ENCODE assay signal across 1 cellular context in genomic region chr3:171770689-171771620, GRCh38.
A peak's percentile ranks its signal among the peaks of the same experiment; 100 is the strongest.
TF ChIP-seq lines count a peak whose summit lies in the region.

No MANE protein-coding gene starts in this region.

TF ChIP-seq in K562, 482 proteins besides CTCF, POLR2A, EP300 and RAD21 (continued from another document):
- TF ChIP-seq, protein P1, sequence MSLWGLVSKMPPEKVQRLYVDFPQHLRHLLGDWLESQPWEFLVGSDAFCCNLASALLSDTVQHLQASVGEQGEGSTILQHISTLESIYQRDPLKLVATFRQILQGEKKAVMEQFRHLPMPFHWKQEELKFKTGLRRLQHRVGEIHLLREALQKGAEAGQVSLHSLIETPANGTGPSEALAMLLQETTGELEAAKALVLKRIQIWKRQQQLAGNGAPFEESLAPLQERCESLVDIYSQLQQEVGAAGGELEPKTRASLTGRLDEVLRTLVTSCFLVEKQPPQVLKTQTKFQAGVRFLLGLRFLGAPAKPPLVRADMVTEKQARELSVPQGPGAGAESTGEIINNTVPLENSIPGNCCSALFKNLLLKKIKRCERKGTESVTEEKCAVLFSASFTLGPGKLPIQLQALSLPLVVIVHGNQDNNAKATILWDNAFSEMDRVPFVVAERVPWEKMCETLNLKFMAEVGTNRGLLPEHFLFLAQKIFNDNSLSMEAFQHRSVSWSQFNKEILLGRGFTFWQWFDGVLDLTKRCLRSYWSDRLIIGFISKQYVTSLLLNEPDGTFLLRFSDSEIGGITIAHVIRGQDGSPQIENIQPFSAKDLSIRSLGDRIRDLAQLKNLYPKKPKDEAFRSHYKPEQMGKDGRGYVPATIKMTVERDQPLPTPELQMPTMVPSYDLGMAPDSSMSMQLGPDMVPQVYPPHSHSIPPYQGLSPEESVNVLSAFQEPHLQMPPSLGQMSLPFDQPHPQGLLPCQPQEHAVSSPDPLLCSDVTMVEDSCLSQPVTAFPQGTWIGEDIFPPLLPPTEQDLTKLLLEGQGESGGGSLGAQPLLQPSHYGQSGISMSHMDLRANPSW (CRISPR knock-in tag; IDR thresholded peaks at IDR 0.05), result no peak
- TF ChIP-seq, protein P2, sequence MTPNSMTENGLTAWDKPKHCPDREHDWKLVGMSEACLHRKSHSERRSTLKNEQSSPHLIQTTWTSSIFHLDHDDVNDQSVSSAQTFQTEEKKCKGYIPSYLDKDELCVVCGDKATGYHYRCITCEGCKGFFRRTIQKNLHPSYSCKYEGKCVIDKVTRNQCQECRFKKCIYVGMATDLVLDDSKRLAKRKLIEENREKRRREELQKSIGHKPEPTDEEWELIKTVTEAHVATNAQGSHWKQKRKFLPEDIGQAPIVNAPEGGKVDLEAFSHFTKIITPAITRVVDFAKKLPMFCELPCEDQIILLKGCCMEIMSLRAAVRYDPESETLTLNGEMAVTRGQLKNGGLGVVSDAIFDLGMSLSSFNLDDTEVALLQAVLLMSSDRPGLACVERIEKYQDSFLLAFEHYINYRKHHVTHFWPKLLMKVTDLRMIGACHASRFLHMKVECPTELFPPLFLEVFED (CRISPR knock-in tag; conservative IDR thresholded peaks at IDR 0.05), result no peak
- TF ChIP-seq ZFX (CRISPR knock-in tag; IDR thresholded peaks at IDR 0.05), result no peak
- no peak for TF ChIP-seq FIP1L1 (IDR thresholded peaks at IDR 0.05; ENCODE audit: low read depth, low read length, poor library complexity, severe bottlenecking)
- TF ChIP-seq NFIC (IDR thresholded peaks at IDR 0.05), result no peak
- TF ChIP-seq ARID2 (IDR thresholded peaks at IDR 0.05), result no peak
- no peak for TF ChIP-seq MCM2 (IDR thresholded peaks at IDR 0.05; ENCODE audit: low read depth)
- no peak for TF ChIP-seq CBFB (CRISPR knock-in tag; IDR thresholded peaks at IDR 0.05)
- no peak for TF ChIP-seq ZBTB1 (CRISPR knock-in tag; IDR thresholded peaks at IDR 0.05; ENCODE audit: borderline replicate concordance, low read depth)
- peak; percentile 35; the same call in 1 of the 2 replicates for TF ChIP-seq C11orf30 (IDR thresholded peaks at IDR 0.05; ENCODE audit: low read depth)
- TF ChIP-seq TSC22D4 (tag; IDR thresholded peaks at IDR 0.05), result no peak
- TF ChIP-seq SMARCA4 (IDR thresholded peaks at IDR 0.05), result peak; percentile 40; the same call in 1 of the 2 replicates
- TF ChIP-seq NR2C1 (IDR thresholded peaks at IDR 0.05), result no peak
- TF ChIP-seq NR2C1 (tag; IDR thresholded peaks at IDR 0.05), result no peak
- TF ChIP-seq LARP7 (IDR thresholded peaks at IDR 0.05), result no peak
- 0 out of 2 replicates have a peak, but pooled peaks have one; percentile 37 for TF ChIP-seq HDAC2 (IDR thresholded peaks at IDR 0.05)
- no peak for TF ChIP-seq BRD4 (IDR thresholded peaks at IDR 0.05)
- peak; percentile 16 for TF ChIP-seq TBP (optimal IDR thresholded peaks at IDR 0.05; ENCODE audit: low read depth, low read length)
- no peak for TF ChIP-seq ZNF146 (CRISPR knock-in tag; IDR thresholded peaks at IDR 0.05; ENCODE audit: unreplicated experiment)
- TF ChIP-seq SIX5 (IDR thresholded peaks at IDR 0.05; ENCODE audit: borderline replicate concordance in 1 of 2, insufficient read depth in 1 of 2, low read depth in 1 of 2, low read length in 2 of 2), result no peak
- no peak for TF ChIP-seq SAFB (IDR thresholded peaks at IDR 0.05; ENCODE audit: borderline replicate concordance, low read depth, low read length)
- TF ChIP-seq PTRF (tag; IDR thresholded peaks at IDR 0.05), result no peak
- TF ChIP-seq RBM14 (IDR thresholded peaks at IDR 0.05; ENCODE audit: borderline replicate concordance, insufficient read depth, low read depth, low read length), result no peak
- TF ChIP-seq CGGBP1 (CRISPR knock-in tag; IDR thresholded peaks at IDR 0.05), result no peak
- no peak for TF ChIP-seq SMAD1 (IDR thresholded peaks at IDR 0.05; ENCODE audit: low read depth, low read length, partially characterized antibody)
- TF ChIP-seq, protein P3, sequence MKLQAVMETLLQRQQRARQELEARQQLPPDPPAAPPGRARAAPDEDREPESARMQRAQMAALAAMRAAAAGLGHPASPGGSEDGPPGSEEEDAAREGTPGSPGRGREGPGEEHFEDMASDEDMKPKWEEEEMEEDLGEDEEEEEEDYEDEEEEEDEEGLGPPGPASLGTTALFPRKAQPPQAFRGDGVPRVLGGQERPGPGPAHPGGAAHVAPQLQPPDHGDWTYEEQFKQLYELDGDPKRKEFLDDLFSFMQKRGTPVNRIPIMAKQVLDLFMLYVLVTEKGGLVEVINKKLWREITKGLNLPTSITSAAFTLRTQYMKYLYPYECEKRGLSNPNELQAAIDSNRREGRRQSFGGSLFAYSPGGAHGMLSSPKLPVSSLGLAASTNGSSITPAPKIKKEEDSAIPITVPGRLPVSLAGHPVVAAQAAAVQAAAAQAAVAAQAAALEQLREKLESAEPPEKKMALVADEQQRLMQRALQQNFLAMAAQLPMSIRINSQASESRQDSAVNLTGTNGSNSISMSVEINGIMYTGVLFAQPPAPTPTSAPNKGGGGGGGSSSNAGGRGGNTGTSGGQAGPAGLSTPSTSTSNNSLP (IDR thresholded peaks at IDR 0.05; ENCODE audit: borderline replicate concordance, low read depth, low read length), result 0 out of 2 replicates have a peak, but pooled peaks have one; percentile 52
- TF ChIP-seq PYGO2 (tag; IDR thresholded peaks at IDR 0.05), result no peak
- no peak for TF ChIP-seq BCL6 (CRISPR knock-in tag; IDR thresholded peaks at IDR 0.05)
- TF ChIP-seq NUFIP1 (IDR thresholded peaks at IDR 0.05; ENCODE audit: partially characterized antibody), result no peak
- 0 out of 4 replicates have a peak, but pooled peaks of 1 of the 2 experiments have one; percentile 25 for TF ChIP-seq MAZ (CRISPR knock-in tag; conservative IDR thresholded peaks at IDR 0.05 in 1 of 2, IDR thresholded peaks at IDR 0.05 in 1 of 2)
- TF ChIP-seq TRIM25 (IDR thresholded peaks at IDR 0.05; ENCODE audit: borderline replicate concordance), result no peak
- peak; percentile 46; the same call in 1 of the 2 replicates for TF ChIP-seq VEZF1 (CRISPR knock-in tag; IDR thresholded peaks at IDR 0.05)
- TF ChIP-seq ZNF316 (IDR thresholded peaks at IDR 0.05), result peak; percentile 38; the same call in 1 of the 2 replicates
- TF ChIP-seq JUND (IDR thresholded peaks at IDR 0.05; ENCODE audit: borderline replicate concordance, low read depth, low read length), result no peak
- TF ChIP-seq JUND (tag; IDR thresholded peaks at IDR 0.05; ENCODE audit: borderline replicate concordance, low read depth, low read length), result no peak
- TF ChIP-seq LCOR (CRISPR knock-in tag; IDR thresholded peaks at IDR 0.05), result peak; percentile 44; the same call in 1 of the 2 replicates
- no peak for TF ChIP-seq ATF1 (CRISPR knock-in tag; IDR thresholded peaks at IDR 0.05)
- TF ChIP-seq ATF1 (tag; IDR thresholded peaks at IDR 0.05), result 0 out of 2 replicates have a peak, but pooled peaks have one; percentile 6
